In genomic region chr10:78299861-78300453, GRCh38 we compare ENCODE assay signal across 1 cellular context.
A peak's percentile ranks its signal among the peaks of the same experiment; 100 is the strongest.
TF ChIP-seq lines count a peak whose summit lies in the region.

No MANE protein-coding gene starts in this region.

TF ChIP-seq in GM12878, 131 proteins besides CTCF, POLR2A, EP300 and RAD21 (continued from another document):
- TF ChIP-seq ATF3 (IDR thresholded peaks at IDR 0.05; ENCODE audit: borderline replicate concordance, extremely low read depth, low read depth, low read length) (no peak), SP1 (IDR thresholded peaks at IDR 0.05; ENCODE audit: low read depth, low read length) (peak; percentile 38), ELK1 (IDR thresholded peaks at IDR 0.05; ENCODE audit: low read depth, low read length) (no peak), RELA (IDR thresholded peaks at IDR 0.05; ENCODE audit: borderline replicate concordance, partially characterized antibody) (no peak), JUND (IDR thresholded peaks at IDR 0.05; ENCODE audit: low read depth, low read length) (no peak), ETV6 (conservative IDR thresholded peaks at IDR 0.05 in 1 of 2, IDR thresholded peaks at IDR 0.05 in 1 of 2; ENCODE audit: borderline replicate concordance in 1 of 2, low read depth in 1 of 2) (no peak), FOS (IDR thresholded peaks at IDR 0.05; ENCODE audit: borderline replicate concordance, extremely low read depth, insufficient read length) (peak; percentile 9), IKZF2 (IDR thresholded peaks at IDR 0.05) (peak; percentile 62 to 66; a peak in 2 of 4 replicates), TCF12 (IDR thresholded peaks at IDR 0.05; ENCODE audit: low read depth, low read length) (0 out of 2 replicates have a peak, but pooled peaks have one; percentile 21), SPI1 (IDR thresholded peaks at IDR 0.05; ENCODE audit: borderline replicate concordance, insufficient read depth, low read depth, low read length) (peak; percentile 82), CEBPB (IDR thresholded peaks at IDR 0.05; ENCODE audit: borderline replicate concordance in 1 of 2, low read depth in 2 of 2, low read length in 2 of 2) (no peak), BCL3 (IDR thresholded peaks at IDR 0.05; ENCODE audit: borderline replicate concordance, insufficient read depth, low read depth, low read length, poor library complexity, severe bottlenecking) (no peak), PKNOX1 (IDR thresholded peaks at IDR 0.05) (peak; percentile 45; the same call in 1 of the 2 replicates)
